Comparison of ENCODE assay signal across 2 cellular contexts in the genomic region with DNA sequence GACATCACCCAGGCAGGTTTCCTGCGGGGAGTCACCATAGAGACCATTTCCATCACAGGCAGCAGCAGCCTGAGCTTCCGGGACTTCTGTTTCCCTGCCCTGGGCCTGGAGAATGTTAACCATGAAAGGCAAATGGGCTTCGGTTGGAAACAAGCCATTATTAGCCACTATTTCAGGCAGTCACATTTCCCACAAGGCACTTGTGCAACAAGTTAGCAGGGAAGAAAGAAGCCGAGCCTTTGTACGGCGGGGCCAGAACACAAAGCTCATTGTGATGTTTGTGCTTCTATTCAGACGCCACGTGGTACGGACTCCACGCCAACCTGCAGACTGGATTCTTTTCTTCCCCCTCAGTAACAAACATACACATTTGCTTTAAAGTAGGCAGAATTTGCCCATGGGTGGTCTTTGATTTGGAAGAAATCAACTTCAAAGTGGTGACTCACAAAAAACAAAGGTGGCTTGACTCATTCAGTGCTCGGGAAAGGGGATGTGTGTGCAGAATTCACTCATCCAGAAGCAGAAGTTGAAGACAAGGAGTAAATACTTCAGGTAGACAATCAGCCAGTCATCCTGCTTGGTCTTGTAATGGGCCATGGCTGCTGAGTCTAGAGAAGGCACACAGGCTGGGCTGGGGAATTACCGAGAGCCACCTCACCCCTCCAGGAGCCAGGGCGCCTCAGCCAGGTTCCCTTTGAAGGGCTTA.
TF ChIP-seq lines count a peak whose summit lies in the region.

No MANE protein-coding gene starts in this region.

TF ChIP-seq in SK-N-SH, 30 proteins besides CTCF, POLR2A, EP300 and RAD21 (continued from another document):
- TF ChIP-seq, protein P1, sequence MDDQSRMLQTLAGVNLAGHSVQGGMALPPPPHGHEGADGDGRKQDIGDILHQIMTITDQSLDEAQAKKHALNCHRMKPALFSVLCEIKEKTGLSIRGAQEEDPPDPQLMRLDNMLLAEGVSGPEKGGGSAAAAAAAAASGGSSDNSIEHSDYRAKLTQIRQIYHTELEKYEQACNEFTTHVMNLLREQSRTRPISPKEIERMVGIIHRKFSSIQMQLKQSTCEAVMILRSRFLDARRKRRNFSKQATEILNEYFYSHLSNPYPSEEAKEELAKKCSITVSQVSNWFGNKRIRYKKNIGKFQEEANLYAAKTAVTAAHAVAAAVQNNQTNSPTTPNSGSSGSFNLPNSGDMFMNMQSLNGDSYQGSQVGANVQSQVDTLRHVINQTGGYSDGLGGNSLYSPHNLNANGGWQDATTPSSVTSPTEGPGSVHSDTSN (IDR thresholded peaks at IDR 0.05): no peak

TF ChIP-seq in SK-N-SH treated with all-trans-retinoic acid at 6 μM for 48 hours, 23 proteins besides CTCF, POLR2A, EP300 and RAD21 (continued from another document):
- TF ChIP-seq, protein P2, sequence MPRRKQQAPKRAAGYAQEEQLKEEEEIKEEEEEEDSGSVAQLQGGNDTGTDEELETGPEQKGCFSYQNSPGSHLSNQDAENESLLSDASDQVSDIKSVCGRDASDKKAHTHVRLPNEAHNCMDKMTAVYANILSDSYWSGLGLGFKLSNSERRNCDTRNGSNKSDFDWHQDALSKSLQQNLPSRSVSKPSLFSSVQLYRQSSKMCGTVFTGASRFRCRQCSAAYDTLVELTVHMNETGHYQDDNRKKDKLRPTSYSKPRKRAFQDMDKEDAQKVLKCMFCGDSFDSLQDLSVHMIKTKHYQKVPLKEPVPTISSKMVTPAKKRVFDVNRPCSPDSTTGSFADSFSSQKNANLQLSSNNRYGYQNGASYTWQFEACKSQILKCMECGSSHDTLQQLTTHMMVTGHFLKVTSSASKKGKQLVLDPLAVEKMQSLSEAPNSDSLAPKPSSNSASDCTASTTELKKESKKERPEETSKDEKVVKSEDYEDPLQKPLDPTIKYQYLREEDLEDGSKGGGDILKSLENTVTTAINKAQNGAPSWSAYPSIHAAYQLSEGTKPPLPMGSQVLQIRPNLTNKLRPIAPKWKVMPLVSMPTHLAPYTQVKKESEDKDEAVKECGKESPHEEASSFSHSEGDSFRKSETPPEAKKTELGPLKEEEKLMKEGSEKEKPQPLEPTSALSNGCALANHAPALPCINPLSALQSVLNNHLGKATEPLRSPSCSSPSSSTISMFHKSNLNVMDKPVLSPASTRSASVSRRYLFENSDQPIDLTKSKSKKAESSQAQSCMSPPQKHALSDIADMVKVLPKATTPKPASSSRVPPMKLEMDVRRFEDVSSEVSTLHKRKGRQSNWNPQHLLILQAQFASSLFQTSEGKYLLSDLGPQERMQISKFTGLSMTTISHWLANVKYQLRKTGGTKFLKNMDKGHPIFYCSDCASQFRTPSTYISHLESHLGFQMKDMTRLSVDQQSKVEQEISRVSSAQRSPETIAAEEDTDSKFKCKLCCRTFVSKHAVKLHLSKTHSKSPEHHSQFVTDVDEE (CRISPR knock-in tag; IDR thresholded peaks at IDR 0.05): no peak
- TF ChIP-seq OSR1 (CRISPR knock-in tag; IDR thresholded peaks at IDR 0.05) (no peak), TOX (CRISPR knock-in tag; IDR thresholded peaks at IDR 0.05; ENCODE audit: borderline replicate concordance) (no peak)
- TF ChIP-seq, protein P3, sequence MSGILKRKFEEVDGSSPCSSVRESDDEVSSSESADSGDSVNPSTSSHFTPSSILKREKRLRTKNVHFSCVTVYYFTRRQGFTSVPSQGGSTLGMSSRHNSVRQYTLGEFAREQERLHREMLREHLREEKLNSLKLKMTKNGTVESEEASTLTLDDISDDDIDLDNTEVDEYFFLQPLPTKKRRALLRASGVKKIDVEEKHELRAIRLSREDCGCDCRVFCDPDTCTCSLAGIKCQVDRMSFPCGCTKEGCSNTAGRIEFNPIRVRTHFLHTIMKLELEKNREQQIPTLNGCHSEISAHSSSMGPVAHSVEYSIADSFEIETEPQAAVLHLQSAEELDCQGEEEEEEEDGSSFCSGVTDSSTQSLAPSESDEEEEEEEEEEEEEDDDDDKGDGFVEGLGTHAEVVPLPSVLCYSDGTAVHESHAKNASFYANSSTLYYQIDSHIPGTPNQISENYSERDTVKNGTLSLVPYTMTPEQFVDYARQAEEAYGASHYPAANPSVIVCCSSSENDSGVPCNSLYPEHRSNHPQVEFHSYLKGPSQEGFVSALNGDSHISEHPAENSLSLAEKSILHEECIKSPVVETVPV (CRISPR knock-in tag; IDR thresholded peaks at IDR 0.05): no peak
